8 cellular contexts compared by ENCODE assay signal in the genomic region with DNA sequence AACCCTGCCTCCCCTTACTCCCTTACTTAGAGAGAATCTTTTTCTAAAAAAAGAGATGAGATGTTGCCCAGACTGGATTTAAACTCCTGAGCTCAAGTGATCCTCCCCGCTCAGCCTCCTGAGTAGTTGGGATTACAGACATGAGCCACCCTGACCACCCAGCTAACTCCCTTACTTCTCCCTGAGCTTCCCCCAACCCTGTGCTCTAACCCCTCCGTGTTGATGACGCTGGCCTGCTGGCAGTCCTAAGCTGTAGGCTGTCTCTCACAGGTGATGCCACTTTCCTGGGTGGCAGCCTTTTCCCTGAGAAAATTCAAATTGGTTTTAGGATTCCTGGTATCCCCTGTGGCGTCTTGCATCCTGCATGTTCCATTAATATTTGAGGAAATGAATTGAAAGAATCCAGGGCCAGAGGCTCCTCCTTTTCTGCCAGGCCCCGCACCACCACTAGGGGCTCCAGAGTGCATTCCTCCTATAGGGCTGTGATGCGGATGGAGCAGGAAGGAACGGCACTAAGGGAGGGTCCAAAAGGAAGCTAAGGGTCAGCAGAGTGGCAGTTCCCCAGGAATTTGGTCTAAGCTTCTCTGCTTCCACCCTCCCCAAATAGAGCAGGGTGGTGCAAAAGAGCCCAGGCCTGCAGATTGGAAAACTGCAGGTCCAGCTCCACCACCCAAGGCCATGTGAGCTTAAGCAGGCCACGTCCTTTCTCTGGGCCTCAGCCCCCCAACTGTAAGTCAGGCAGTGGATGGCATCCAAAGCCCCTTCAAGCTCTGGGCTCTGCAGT.
DNase-seq lines count a peak whose midpoint lies in the region; ATAC-seq, FAIRE-seq and TF ChIP-seq lines count a peak whose summit lies in the region.

No MANE protein-coding gene starts in this region.

- intact Hi-C loops in posterior cingulate gyrus (cut with DNase I): loop anchor here (1.0 kb wide), 1 partner anchor 101 kb away; a partner anchor contains a TSS

- CTCF ChIA-PET in activated naive CD4-positive, alpha-beta T cell treated with anti-CD3 and anti-CD28 coated beads, Interleukin-2, amount 10 ng/mL, durations not matched to agents 7 days and 5 days (lab: Charles Lee): interaction anchor here (0.7 to 5.2 kb wide), 31 partner anchors 8 to 334 kb away, joined by 3 to 56 read pairs (median 4); a partner anchor contains a TSS

- peaks cover 5% of the 10 kb centered on the region for H3K4me1 Mint-ChIP-seq in activated naive CD4-positive, alpha-beta T cell treated with anti-CD3 and anti-CD28 coated beads, Interleukin-2, amount 10 ng/mL, durations not matched to agents 7 days and 5 days
- H3K4me1 Mint-ChIP-seq in glutamatergic neuron (ENCODE audit: low read depth, unreplicated experiment): peaks cover 19% of the 10 kb centered on the region

- H3K27me3 Mint-ChIP-seq in activated naive CD4-positive, alpha-beta T cell treated with anti-CD3 and anti-CD28 coated beads, Interleukin-2, amount 10 ng/mL, durations not matched to agents 7 days and 5 days: no peaks in the 10 kb centered on the region
- peaks cover 8% of the 10 kb centered on the region for H3K27me3 Mint-ChIP-seq in glutamatergic neuron (ENCODE audit: unreplicated experiment)

- H3K36me3 Mint-ChIP-seq in activated naive CD4-positive, alpha-beta T cell treated with anti-CD3 and anti-CD28 coated beads, Interleukin-2, amount 10 ng/mL, durations not matched to agents 7 days and 5 days: no peaks in the 10 kb centered on the region
- H3K36me3 Mint-ChIP-seq in glutamatergic neuron (ENCODE audit: unreplicated experiment): no peaks in the 10 kb centered on the region

- no peaks in the 10 kb centered on the region for H3K9me3 Mint-ChIP-seq in activated naive CD4-positive, alpha-beta T cell treated with anti-CD3 and anti-CD28 coated beads, Interleukin-2, amount 10 ng/mL, durations not matched to agents 7 days and 5 days
- H3K9me3 Mint-ChIP-seq in glutamatergic neuron (ENCODE audit: unreplicated experiment): peaks cover 11% of the 10 kb centered on the region

- ATAC-seq in SK-N-SH treated with all-trans-retinoic acid at 6 μM for 48 hours (peak; percentile 97), HG03108 (IDR thresholded peaks at IDR 0.05; ENCODE audit: unreplicated experiment) (no peak)

- H3K27ac Mint-ChIP-seq in activated naive CD4-positive, alpha-beta T cell treated with anti-CD3 and anti-CD28 coated beads, Interleukin-2, amount 10 ng/mL, durations not matched to agents 7 days and 5 days: no peak overlapping the region
- H3K27ac Mint-ChIP-seq in glutamatergic neuron (ENCODE audit: unreplicated experiment): no peak overlapping the region

- peak; percentile 75 for DNase-seq in DMS53 (lab: John Stamatoyannopoulos, UW)
- peak in 42 of 76 experiments; percentile 4 to 55 (median 32) for DNase-seq in HUDEP-2 (lab: John Stamatoyannopoulos, UW; ENCODE audit: unreplicated experiment in 76 of 76)
- peak; percentile 78 for DNase-seq in activated naive CD4-positive, alpha-beta T cell treated with anti-CD3 and anti-CD28 coated beads, Interleukin-2, amount 10 ng/mL, durations not matched to agents 7 days and 5 days
- DNase-seq in glutamatergic neuron: peak; percentile 86
- DNase-seq in posterior cingulate gyrus: peak in 7 of 10 donors; percentile 50 to 89 (median 69)
- peak; percentile 83 for DNase-seq in urothelium cell line (ENCODE audit: low spot score)

- peak; percentile 88 for TF ChIP-seq CTCF in glutamatergic neuron (IDR thresholded peaks at IDR 0.05; ENCODE audit: partially characterized antibody, unreplicated experiment)

- no peak for FAIRE-seq in urothelium cell line (lab: Jason Lieb, UNC)

- H3K4me3 Mint-ChIP-seq in activated naive CD4-positive, alpha-beta T cell treated with anti-CD3 and anti-CD28 coated beads, Interleukin-2, amount 10 ng/mL, durations not matched to agents 7 days and 5 days: no peak overlapping the region
- H3K4me3 Mint-ChIP-seq in glutamatergic neuron (ENCODE audit: unreplicated experiment): no peak overlapping the region

TF ChIP-seq in SK-N-SH treated with all-trans-retinoic acid at 6 μM for 48 hours, 23 proteins besides CTCF, POLR2A, EP300 and RAD21:
- no peak for TF ChIP-seq ESRRG (CRISPR knock-in tag; IDR thresholded peaks at IDR 0.05)
- no peak for TF ChIP-seq ZC3H10 (CRISPR knock-in tag; IDR thresholded peaks at IDR 0.05)
- TF ChIP-seq RARB (CRISPR knock-in tag; IDR thresholded peaks at IDR 0.05): no peak
- TF ChIP-seq ARNTL (CRISPR knock-in tag; IDR thresholded peaks at IDR 0.05; ENCODE audit: borderline replicate concordance, low read depth): no peak
- no peak for TF ChIP-seq SNAI2 (CRISPR knock-in tag; IDR thresholded peaks at IDR 0.05)
- no peak for TF ChIP-seq ZFP30 (CRISPR knock-in tag; IDR thresholded peaks at IDR 0.05)
- no peak for TF ChIP-seq TOX (CRISPR knock-in tag; IDR thresholded peaks at IDR 0.05; ENCODE audit: borderline replicate concordance)
- TF ChIP-seq ZNF70 (CRISPR knock-in tag; IDR thresholded peaks at IDR 0.05): no peak
- no peak for TF ChIP-seq ZFP3 (CRISPR knock-in tag; IDR thresholded peaks at IDR 0.05)
- TF ChIP-seq, protein P1, sequence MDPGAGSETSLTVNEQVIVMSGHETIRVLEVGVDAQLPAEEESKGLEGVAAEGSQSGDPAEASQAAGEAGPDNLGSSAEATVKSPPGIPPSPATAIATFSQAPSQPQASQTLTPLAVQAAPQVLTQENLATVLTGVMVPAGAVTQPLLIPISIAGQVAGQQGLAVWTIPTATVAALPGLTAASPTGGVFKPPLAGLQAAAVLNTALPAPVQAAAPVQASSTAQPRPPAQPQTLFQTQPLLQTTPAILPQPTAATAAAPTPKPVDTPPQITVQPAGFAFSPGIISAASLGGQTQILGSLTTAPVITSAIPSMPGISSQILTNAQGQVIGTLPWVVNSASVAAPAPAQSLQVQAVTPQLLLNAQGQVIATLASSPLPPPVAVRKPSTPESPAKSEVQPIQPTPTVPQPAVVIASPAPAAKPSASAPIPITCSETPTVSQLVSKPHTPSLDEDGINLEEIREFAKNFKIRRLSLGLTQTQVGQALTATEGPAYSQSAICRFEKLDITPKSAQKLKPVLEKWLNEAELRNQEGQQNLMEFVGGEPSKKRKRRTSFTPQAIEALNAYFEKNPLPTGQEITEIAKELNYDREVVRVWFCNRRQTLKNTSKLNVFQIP (CRISPR knock-in tag; IDR thresholded peaks at IDR 0.05; ENCODE audit: borderline replicate concordance, low read depth): no peak
- TF ChIP-seq GLIS3 (CRISPR knock-in tag; IDR thresholded peaks at IDR 0.05): no peak
- TF ChIP-seq ISL1 (CRISPR knock-in tag; IDR thresholded peaks at IDR 0.05): no peak
- no peak for TF ChIP-seq ZNF565 (CRISPR knock-in tag; conservative IDR thresholded peaks at IDR 0.05; ENCODE audit: low read depth)
- TF ChIP-seq, protein P2, sequence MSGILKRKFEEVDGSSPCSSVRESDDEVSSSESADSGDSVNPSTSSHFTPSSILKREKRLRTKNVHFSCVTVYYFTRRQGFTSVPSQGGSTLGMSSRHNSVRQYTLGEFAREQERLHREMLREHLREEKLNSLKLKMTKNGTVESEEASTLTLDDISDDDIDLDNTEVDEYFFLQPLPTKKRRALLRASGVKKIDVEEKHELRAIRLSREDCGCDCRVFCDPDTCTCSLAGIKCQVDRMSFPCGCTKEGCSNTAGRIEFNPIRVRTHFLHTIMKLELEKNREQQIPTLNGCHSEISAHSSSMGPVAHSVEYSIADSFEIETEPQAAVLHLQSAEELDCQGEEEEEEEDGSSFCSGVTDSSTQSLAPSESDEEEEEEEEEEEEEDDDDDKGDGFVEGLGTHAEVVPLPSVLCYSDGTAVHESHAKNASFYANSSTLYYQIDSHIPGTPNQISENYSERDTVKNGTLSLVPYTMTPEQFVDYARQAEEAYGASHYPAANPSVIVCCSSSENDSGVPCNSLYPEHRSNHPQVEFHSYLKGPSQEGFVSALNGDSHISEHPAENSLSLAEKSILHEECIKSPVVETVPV (CRISPR knock-in tag; IDR thresholded peaks at IDR 0.05): no peak

Comparison
In these comparisons a context has a peak if more than half of its experiments do, and no peak if none do; other contexts are left out.
1. DNase-seq: peak in every context shown above with its lines; median percentile 86 in glutamatergic neuron; 83 in urothelium cell line; 78 in activated naive CD4-positive, alpha-beta T cell treated with anti-CD3 and anti-CD28 coated beads, Interleukin-2, amount 10 ng/mL, durations not matched to agents 7 days and 5 days; 75 in DMS53; 69 in posterior cingulate gyrus; 32 in HUDEP-2.